8 cellular contexts compared by ENCODE assay signal in genomic region chr14:92122761-92123160, GRCh38. TPM values are rescaled to one million over a fixed set of nuclear protein-coding genes. Genes with fewer than 3 reads are reported as not detected.
DNase-seq lines count a peak whose midpoint lies in the region; ATAC-seq, FAIRE-seq and TF ChIP-seq lines count a peak whose summit lies in the region.

No MANE protein-coding gene starts in this region.

- H3K9me3 ChIP-seq in cardiac muscle cell (ENCODE audit: low read depth), result no peaks in the 10 kb centered on the region
- H3K9me3 ChIP-seq in astrocyte (ENCODE audit: insufficient read depth, low read depth, low read length), result no peaks in the 10 kb centered on the region
- H3K9me3 ChIP-seq in right lobe of liver, result no peaks in the 10 kb centered on the region
- H3K9me3 ChIP-seq in upper lobe of right lung, result no peaks in the 10 kb centered on the region

- H3K27me3 ChIP-seq in cardiac muscle cell, result no peaks in the 10 kb centered on the region
- no peaks in the 10 kb centered on the region for H3K27me3 ChIP-seq in astrocyte (ENCODE audit: insufficient read depth, low read length)
- H3K27me3 ChIP-seq in right lobe of liver, result no peaks in the 10 kb centered on the region
- H3K27me3 ChIP-seq in upper lobe of right lung, result no peaks in the 10 kb centered on the region

- H3K36me3 Mint-ChIP-seq in astrocyte (ENCODE audit: low read depth, unreplicated experiment), result peaks cover 3% of the 10 kb centered on the region

- H3K4me3 ChIP-seq in cardiac muscle cell (peak overlapping the region; percentile 78), astrocyte (ENCODE audit: insufficient read depth, low read depth, low read length) (peak overlapping the region; percentile 94), right lobe of liver (peak overlapping the region; percentile 83 to 93 (median 83)), upper lobe of right lung (peak overlapping the region; percentile 74)

- 23% methylated on average over 8 of the region's 9 CpGs for WGBS in right lobe of liver (ENCODE audit: insufficient coverage, low coverage, low lambda C conversion rate, missing lambda C conversion rate)

- no peaks in the 10 kb centered on the region for H4K20me1 ChIP-seq in astrocyte (ENCODE audit: insufficient read depth, low read length)

- intact Hi-C loops in left ventricle myocardium superior (cut with micrococcal nuclease) (no loop called here), right lobe of liver (cut with DNase I) (no loop called here), upper lobe of right lung (cut with DNase I) (no loop called here)

- FAIRE-seq in astrocyte (lab: Jason Lieb, UNC), result no peak

- peaks cover 5% of the 10 kb centered on the region for H3K4me1 ChIP-seq in cardiac muscle cell (ENCODE audit: low read depth)
- H3K4me1 ChIP-seq in astrocyte (ENCODE audit: insufficient read depth, low read length), result peaks cover 6% of the 10 kb centered on the region
- peaks cover 0 to 11% (median 5%) of the 10 kb centered on the region in 4 donors for H3K4me1 ChIP-seq in right lobe of liver
- H3K4me1 ChIP-seq in upper lobe of right lung, result peaks cover 29% of the 10 kb centered on the region

- H3K4me3 Mint-ChIP-seq in astrocyte (ENCODE audit: unreplicated experiment), result peak overlapping the region; percentile 96

- H3K4me2 ChIP-seq in astrocyte (ENCODE audit: low read length), result peak overlapping the region; percentile 95

- no peaks in the 10 kb centered on the region for H3K27me3 Mint-ChIP-seq in astrocyte (ENCODE audit: low read depth, unreplicated experiment)

- DNase-seq in cardiac muscle cell (ENCODE audit: low read depth in 1 of 2, low spot score in 1 of 2) (no peak), left ventricle myocardium superior (no peak), astrocyte (ENCODE audit: low read depth) (no peak), right lobe of liver (no peak), upper lobe of right lung (no peak), NCI-H748 treated with DMSO at 0.1 percent for 48 hours (lab: John Stamatoyannopoulos, UW) (no peak), NCI-H2227 treated with DMSO at 0.1 percent for 48 hours (lab: John Stamatoyannopoulos, UW) (no peak), inferior parietal cortex (ENCODE audit: extremely low spot score) (no peak)

- H3K9ac ChIP-seq in astrocyte (ENCODE audit: low read length), result peak overlapping the region; percentile 97

- H3K27ac ChIP-seq in cardiac muscle cell, result peak overlapping the region; percentile 99
- H3K27ac ChIP-seq in astrocyte (ENCODE audit: low read depth, low read length), result peak overlapping the region; percentile 94
- peak overlapping the region in 2 of 3 donors; percentile 93 for H3K27ac ChIP-seq in right lobe of liver
- peak overlapping the region; percentile 93 for H3K27ac ChIP-seq in upper lobe of right lung

- H2AFZ ChIP-seq in astrocyte (ENCODE audit: low read depth, low read length), result no peak overlapping the region

- peaks cover 46% of the 10 kb centered on the region for H3K79me2 ChIP-seq in astrocyte (ENCODE audit: insufficient read depth, low read length)

- TF ChIP-seq POLR2A in right lobe of liver (IDR thresholded peaks at IDR 0.05), result no peak

- H3K27ac Mint-ChIP-seq in astrocyte (ENCODE audit: unreplicated experiment), result peak overlapping the region; percentile 100

- no peaks in the 10 kb centered on the region for H3K9me3 Mint-ChIP-seq in astrocyte (ENCODE audit: unreplicated experiment)

- TF ChIP-seq CTCF in cardiac muscle cell (IDR thresholded peaks at IDR 0.05; ENCODE audit: low read depth, low read length) (no peak), astrocyte (IDR thresholded peaks at IDR 0.05; ENCODE audit: insufficient read depth, low read depth, low read length) (no peak), right lobe of liver (IDR thresholded peaks at IDR 0.05) (no peak), upper lobe of right lung (IDR thresholded peaks at IDR 0.05) (no peak)

- ATAC-seq in left ventricle myocardium superior, result no peak
- ATAC-seq in right lobe of liver, result no peak
- ATAC-seq in upper lobe of right lung, result no peak

- H3K36me3 ChIP-seq in cardiac muscle cell, result peaks cover 6% of the 10 kb centered on the region
- H3K36me3 ChIP-seq in astrocyte (ENCODE audit: insufficient read depth, low read length), result peaks cover 3% of the 10 kb centered on the region
- H3K36me3 ChIP-seq in right lobe of liver, result peaks cover 0 to 16% (median 0%) of the 10 kb centered on the region in 4 donors
- H3K36me3 ChIP-seq in upper lobe of right lung, result peaks cover 30% of the 10 kb centered on the region

- H3K4me1 Mint-ChIP-seq in astrocyte (ENCODE audit: low read depth, unreplicated experiment), result peaks cover 18% of the 10 kb centered on the region

RNA-seq across cellular contexts. Expression of gene CPSF2, which starts 1.0 kb away (rescaled TPM):
- total RNA-seq in cardiac muscle cell (55.2 and 63.6 TPM in 2 replicates), left ventricle myocardium superior (38.7 TPM), astrocyte (58.6 and 60.9 TPM in 2 replicates), right lobe of liver (10 to 100 TPM; 23.4 to 28.2 (median 25.9) TPM), upper lobe of right lung (58.6 TPM)
- 27.6 and 35.2 TPM in 2 replicates for polyA plus RNA-seq in cardiac muscle cell

RNA-seq across cellular contexts. Expression of gene NDUFB1, which starts 1.3 kb away (rescaled TPM):
- total RNA-seq in cardiac muscle cell (154 and 223 TPM in 2 replicates), left ventricle myocardium superior (648 TPM), astrocyte (105 and 108 TPM in 2 replicates), right lobe of liver (100 to 1,000 TPM in 2 of 6 experiments, 10 to 100 TPM in 4; 74.6 to 223 (median 94.6) TPM), upper lobe of right lung (95.4 TPM)
- 458 and 613 TPM in 2 replicates for polyA plus RNA-seq in cardiac muscle cell

RNA-seq across cellular contexts. Expression of gene ATXN3, which starts 16.4 kb away (rescaled TPM):
- total RNA-seq in cardiac muscle cell, result 23.7 and 41.1 TPM in 2 replicates
- 26.3 and 27.9 TPM in 2 replicates for polyA plus RNA-seq in cardiac muscle cell
- total RNA-seq in left ventricle myocardium superior, result 15.9 TPM
- 19.9 and 24.2 TPM in 2 replicates for total RNA-seq in astrocyte
- total RNA-seq in right lobe of liver, result 10 to 100 TPM in 3 of 6 experiments, 1 to 10 TPM in 3; 5.5 to 15.4 (median 9.7) TPM
- 50.4 TPM for total RNA-seq in upper lobe of right lung
